Comparison of ENCODE assay signal across 18 cellular contexts in genomic region chr14:69055973-69056372, GRCh38.
DNase-seq lines count a peak whose midpoint lies in the region; ATAC-seq and TF ChIP-seq lines count a peak whose summit lies in the region.
"Had no signal": no experiment of that assay in that cellular context is flagged by ENCODE, and none has a peak within 500 bp of the region (broad histone marks: within the 10 kb centered on the region; RNA-seq: fewer than 3 reads in every experiment).

No MANE protein-coding gene starts in this region.

- H3K27me3 ChIP-seq in SK-N-SH (ENCODE audit: insufficient read depth), result no peaks in the 10 kb centered on the region
- no peaks in the 10 kb centered on the region for H3K27me3 ChIP-seq in endodermal cell (ENCODE audit: control insufficient read depth, insufficient read depth, low read length, poor library complexity, severe bottlenecking)
- H3K27me3 ChIP-seq in testis, result no peaks in the 10 kb centered on the region
- H3K27me3 ChIP-seq: BLaER1 had no signal

- H3K9me3 Mint-ChIP-seq in endodermal cell (no peaks in the 10 kb centered on the region), osteocyte (ENCODE audit: unreplicated experiment) (no peaks in the 10 kb centered on the region)
- H3K9me3 Mint-ChIP-seq in activated T-helper 1 cell treated with anti-CD3 and anti-CD28 coated beads, Interleukin-12 subunit alpha, Interleukin-12 subunit beta, Interleukin-2, Interleukin-4 antibody, amounts not matched to agents 30 ng/mL and 10 ng/mL and 1 ng/mL, durations not matched to agents 14 hours and 24 hours and 36 hours, result no peaks in the 10 kb centered on the region
- H3K9me3 Mint-ChIP-seq: activated naive CD8-positive, alpha-beta T cell treated with anti-CD3 and anti-CD28 coated beads, Interleukin-2, amount 10 ng/mL, durations not matched to agents 7 days and 5 days; activated T-cell treated with anti-CD3 and anti-CD28 coated beads, Interleukin-2, amount 50 U/mL, for 4 hours; central memory CD8-positive, alpha-beta T cell; effector memory CD8-positive, alpha-beta T cell had no signal

- H3K9ac ChIP-seq in SK-N-SH (no peak overlapping the region), endodermal cell (ENCODE audit: extremely low read depth, low read length, poor library complexity, severe bottlenecking) (no peak overlapping the region)
- H3K9ac ChIP-seq: BLaER1 had no signal

- POLR2A ChIA-PET in SK-N-SH (lab: Yijun Ruan, JAX), result interaction anchor here (0.8 kb wide), 1 partner anchor 86 kb away, joined by 3 read pairs; no protein-coding TSS in a partner anchor

- H3K36me3 ChIP-seq in SK-N-SH (replicated peaks in 1 of 2; ENCODE audit: control insufficient read depth in 1 of 2, insufficient read depth in 2 of 2, low read length in 1 of 2), result peaks cover 24 to 37% of the 10 kb centered on the region in 2 experiments
- peaks cover 76% of the 10 kb centered on the region for H3K36me3 ChIP-seq in endodermal cell (ENCODE audit: control insufficient read depth, insufficient read depth, low read length)
- H3K36me3 ChIP-seq in testis (ENCODE audit: low read depth, missing control alignments), result no peaks in the 10 kb centered on the region

- H3K4me2 ChIP-seq in SK-N-SH, result no peak overlapping the region
- H3K4me2 ChIP-seq: BLaER1 had no signal

- H3K4me3 Mint-ChIP-seq in endodermal cell (no peak overlapping the region), osteocyte (ENCODE audit: unreplicated experiment) (no peak overlapping the region)
- no peak overlapping the region for H3K4me3 Mint-ChIP-seq in activated T-helper 1 cell treated with anti-CD3 and anti-CD28 coated beads, Interleukin-12 subunit alpha, Interleukin-12 subunit beta, Interleukin-2, Interleukin-4 antibody, amounts not matched to agents 30 ng/mL and 10 ng/mL and 1 ng/mL, durations not matched to agents 14 hours and 24 hours and 36 hours
- H3K4me3 Mint-ChIP-seq: activated naive CD8-positive, alpha-beta T cell treated with anti-CD3 and anti-CD28 coated beads, Interleukin-2, amount 10 ng/mL, durations not matched to agents 7 days and 5 days; activated T-cell treated with anti-CD3 and anti-CD28 coated beads, Interleukin-2, amount 50 U/mL, for 4 hours; central memory CD8-positive, alpha-beta T cell; effector memory CD8-positive, alpha-beta T cell had no signal

- H3K9me3 ChIP-seq in SK-N-SH (no peaks in the 10 kb centered on the region), endodermal cell (ENCODE audit: control insufficient read depth, low read length) (no peaks in the 10 kb centered on the region), testis (no peaks in the 10 kb centered on the region)
- H3K9me3 ChIP-seq: BLaER1, mucosa of descending colon had no signal

- H3K27me3 Mint-ChIP-seq in endodermal cell (ENCODE audit: insufficient read depth), result no peaks in the 10 kb centered on the region
- H3K27me3 Mint-ChIP-seq in osteocyte (ENCODE audit: unreplicated experiment), result no peaks in the 10 kb centered on the region
- no peaks in the 10 kb centered on the region for H3K27me3 Mint-ChIP-seq in activated T-helper 1 cell treated with anti-CD3 and anti-CD28 coated beads, Interleukin-12 subunit alpha, Interleukin-12 subunit beta, Interleukin-2, Interleukin-4 antibody, amounts not matched to agents 30 ng/mL and 10 ng/mL and 1 ng/mL, durations not matched to agents 14 hours and 24 hours and 36 hours (ENCODE audit: insufficient read depth)
- H3K27me3 Mint-ChIP-seq: activated naive CD8-positive, alpha-beta T cell treated with anti-CD3 and anti-CD28 coated beads, Interleukin-2, amount 10 ng/mL, durations not matched to agents 7 days and 5 days; central memory CD8-positive, alpha-beta T cell; effector memory CD8-positive, alpha-beta T cell had no signal

- ATAC-seq in SK-N-SH treated with all-trans-retinoic acid at 6 μM for 48 hours, result no peak
- ATAC-seq in GM19328 (IDR thresholded peaks at IDR 0.05; ENCODE audit: unreplicated experiment), result no peak
- ATAC-seq: effector memory CD8-positive, alpha-beta T cell; Panc1 had no signal

- CTCF ChIA-PET in SK-N-SH (lab: Yijun Ruan, JAX), result interaction anchor here (0.8 to 2.2 kb wide), 20 partner anchors 9 to 192 kb away, joined by 3 to 18 read pairs (median 4); no protein-coding TSS in a partner anchor

- no peak for TF ChIP-seq CTCF in SK-N-SH (IDR thresholded peaks at IDR 0.05)
- no peak for TF ChIP-seq CTCF in endodermal cell (conservative IDR thresholded peaks at IDR 0.05)
- no peak for TF ChIP-seq CTCF in osteocyte (IDR thresholded peaks at IDR 0.05)
- no peak for TF ChIP-seq CTCF in testis (IDR thresholded peaks at IDR 0.05)

- H3K27ac ChIP-seq in SK-N-SH (ENCODE audit: low read depth in 2 of 2, low read length in 1 of 2), result peak overlapping the region; percentile 2 to 66; a peak in 3 of 4 replicates
- H3K27ac ChIP-seq in endodermal cell (ENCODE audit: low read depth, low read length), result no peak overlapping the region
- H3K27ac ChIP-seq in testis, result no peak overlapping the region
- H3K27ac ChIP-seq: 22Rv1, BLaER1 had no signal

- H2AFZ ChIP-seq in SK-N-SH (ENCODE audit: low read depth), result no peak overlapping the region

- H3K27ac Mint-ChIP-seq in endodermal cell, result peak overlapping the region; percentile 36
- H3K27ac Mint-ChIP-seq in osteocyte (ENCODE audit: unreplicated experiment), result peak overlapping the region; percentile 67
- no peak overlapping the region for H3K27ac Mint-ChIP-seq in activated T-helper 1 cell treated with anti-CD3 and anti-CD28 coated beads, Interleukin-12 subunit alpha, Interleukin-12 subunit beta, Interleukin-2, Interleukin-4 antibody, amounts not matched to agents 30 ng/mL and 10 ng/mL and 1 ng/mL, durations not matched to agents 14 hours and 24 hours and 36 hours

- no peak for DNase-seq in SK-N-SH
- peak; percentile 36 for DNase-seq in NCI-H226
- no peak for DNase-seq in endodermal cell
- DNase-seq in osteocyte (ENCODE audit: extremely low spot score, unreplicated experiment), result no peak
- no peak for DNase-seq in testis
- no peak for DNase-seq in activated T-helper 1 cell treated with anti-CD3 and anti-CD28 coated beads, Interleukin-12 subunit alpha, Interleukin-12 subunit beta, Interleukin-2, Interleukin-4 antibody, amounts not matched to agents 30 ng/mL and 10 ng/mL and 1 ng/mL, durations not matched to agents 14 hours and 24 hours and 36 hours (ENCODE audit: low spot score)
- DNase-seq: activated naive CD8-positive, alpha-beta T cell treated with anti-CD3 and anti-CD28 coated beads, Interleukin-2, amount 10 ng/mL, durations not matched to agents 7 days and 5 days; activated T-cell treated with anti-CD3 and anti-CD28 coated beads, Interleukin-2, amount 50 U/mL, for 4 hours; effector memory CD8-positive, alpha-beta T cell; mucosa of descending colon; NCI-H1417 treated with DMSO at 0.1 percent for 48 hours; stimulated activated CD8-positive, alpha-beta memory T cell treated with anti-CD3 and anti-CD28 coated beads, Interleukin-4, amount 100 ng/mL, for 48 hours had no signal

- H3K4me1 Mint-ChIP-seq in endodermal cell (peaks cover 26% of the 10 kb centered on the region), osteocyte (ENCODE audit: unreplicated experiment) (peaks cover 37% of the 10 kb centered on the region)
- peaks cover 20% of the 10 kb centered on the region for H3K4me1 Mint-ChIP-seq in activated T-helper 1 cell treated with anti-CD3 and anti-CD28 coated beads, Interleukin-12 subunit alpha, Interleukin-12 subunit beta, Interleukin-2, Interleukin-4 antibody, amounts not matched to agents 30 ng/mL and 10 ng/mL and 1 ng/mL, durations not matched to agents 14 hours and 24 hours and 36 hours (ENCODE audit: low read depth)

- no peak overlapping the region for H3K4me3 ChIP-seq in SK-N-SH (ENCODE audit: low read depth in 2 of 2, low read length in 1 of 2)
- no peak overlapping the region for H3K4me3 ChIP-seq in endodermal cell (ENCODE audit: low read length)
- no peak overlapping the region for H3K4me3 ChIP-seq in testis
- H3K4me3 ChIP-seq: BLaER1, mucosa of descending colon had no signal

- no peak for TF ChIP-seq EP300 in SK-N-SH (IDR thresholded peaks at IDR 0.05; ENCODE audit: borderline replicate concordance in 1 of 2, low read depth in 1 of 2, low read length in 1 of 2)

- H4K20me1 ChIP-seq in SK-N-SH (ENCODE audit: insufficient read depth), result no peaks in the 10 kb centered on the region

- intact Hi-C loops in testis (cut with DNase I; ENCODE audit: low total_unique reads), result no loop called here
- intact Hi-C loops in activated T-helper 1 cell treated with anti-CD3 and anti-CD28 coated beads, Interleukin-12 subunit alpha, Interleukin-12 subunit beta, Interleukin-2, Interleukin-4 antibody, amounts not matched to agents 30 ng/mL and 10 ng/mL and 1 ng/mL, durations not matched to agents 14 hours and 24 hours and 36 hours (cut with micrococcal nuclease), result no loop called here

- no peak for TF ChIP-seq RAD21 in SK-N-SH (IDR thresholded peaks at IDR 0.05; ENCODE audit: low read length)

- H3F3A ChIP-seq in SK-N-SH (replicated peaks; ENCODE audit: insufficient read depth), result peaks cover 22% of the 10 kb centered on the region

- H3K79me2 ChIP-seq in SK-N-SH (ENCODE audit: insufficient read depth), result no peaks in the 10 kb centered on the region; the same call in 1 of the 2 replicates

- H3K36me3 Mint-ChIP-seq in endodermal cell (ENCODE audit: low read depth) (peaks cover 56% of the 10 kb centered on the region), osteocyte (ENCODE audit: unreplicated experiment) (peaks cover 48% of the 10 kb centered on the region)
- H3K36me3 Mint-ChIP-seq in activated T-helper 1 cell treated with anti-CD3 and anti-CD28 coated beads, Interleukin-12 subunit alpha, Interleukin-12 subunit beta, Interleukin-2, Interleukin-4 antibody, amounts not matched to agents 30 ng/mL and 10 ng/mL and 1 ng/mL, durations not matched to agents 14 hours and 24 hours and 36 hours (ENCODE audit: low read depth), result peaks cover 40% of the 10 kb centered on the region

- H3K9me2 ChIP-seq in SK-N-SH, result no peaks in the 10 kb centered on the region

- TF ChIP-seq POLR2A in testis (IDR thresholded peaks at IDR 0.05), result no peak

- H3K4me1 ChIP-seq in SK-N-SH (ENCODE audit: control insufficient read depth in 1 of 2, insufficient read depth in 2 of 2, low read depth in 1 of 2, low read length in 1 of 2) (peaks cover 15 to 29% of the 10 kb centered on the region in 2 experiments; a peak in 3 of 4 replicates), endodermal cell (ENCODE audit: control insufficient read depth, insufficient read depth, low read length) (peaks cover 27% of the 10 kb centered on the region), testis (peaks cover 7% of the 10 kb centered on the region)
- H3K4me1 ChIP-seq: BLaER1 had no signal

TF ChIP-seq in SK-N-SH, 30 proteins besides CTCF, POLR2A, EP300 and RAD21 (continues in another document):
- TF ChIP-seq, protein P1, sequence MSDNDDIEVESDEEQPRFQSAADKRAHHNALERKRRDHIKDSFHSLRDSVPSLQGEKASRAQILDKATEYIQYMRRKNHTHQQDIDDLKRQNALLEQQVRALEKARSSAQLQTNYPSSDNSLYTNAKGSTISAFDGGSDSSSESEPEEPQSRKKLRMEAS (IDR thresholded peaks at IDR 0.05; ENCODE audit: low read depth), result no peak
- TF ChIP-seq GABPA (IDR thresholded peaks at IDR 0.05; ENCODE audit: low read depth), result no peak

TF ChIP-seq in SK-N-SH treated with all-trans-retinoic acid at 6 μM for 48 hours, 23 proteins besides CTCF, POLR2A, EP300 and RAD21 (continues in another document):
- TF ChIP-seq BACH2 (CRISPR knock-in tag; IDR thresholded peaks at IDR 0.05; ENCODE audit: borderline replicate concordance), result no peak
- no peak for TF ChIP-seq ISL1 (CRISPR knock-in tag; IDR thresholded peaks at IDR 0.05)
- TF ChIP-seq GLIS3 (CRISPR knock-in tag; IDR thresholded peaks at IDR 0.05), result no peak

Comparison
In these comparisons a context has a peak if more than half of its experiments do, and no peak if none do; other contexts are left out.
1. H3K27ac ChIP-seq: peak in SK-N-SH (2 of 2); none in endodermal cell (single experiment) and testis (0 of 2).